ENCODE assay signal across 11 cellular contexts in the genomic region with DNA sequence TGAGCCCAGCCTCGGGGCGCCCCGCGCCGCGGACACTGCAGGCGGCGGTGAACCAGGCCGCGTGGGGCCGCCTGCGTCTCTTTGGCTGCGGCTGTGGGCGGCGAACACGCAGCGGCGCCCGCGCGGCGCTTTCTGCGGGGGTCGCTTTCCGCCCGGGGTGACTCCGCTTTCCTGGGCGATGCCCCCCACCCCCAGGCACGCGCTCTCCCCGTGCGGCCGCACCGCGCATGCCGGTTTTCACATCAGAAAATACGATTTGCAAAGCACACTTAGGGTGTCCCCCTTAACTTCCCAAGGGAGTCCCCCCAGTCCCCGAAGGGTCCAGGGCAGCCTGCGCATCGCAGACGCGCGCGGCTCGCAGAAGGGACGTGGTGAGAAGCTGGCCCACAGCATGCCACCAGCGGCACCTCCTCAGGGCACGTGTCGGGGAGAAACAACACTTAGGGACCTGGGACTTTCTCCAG. TPM values are rescaled to one million over a fixed set of nuclear protein-coding genes. Genes with fewer than 3 reads are reported as not detected.
DNase-seq lines count a peak whose midpoint lies in the region; TF ChIP-seq lines count a peak whose summit lies in the region.
"Had no signal": no experiment of that assay in that cellular context is flagged by ENCODE, and none has a peak within 500 bp of the region (broad histone marks: within the 10 kb centered on the region; RNA-seq: fewer than 3 reads in every experiment).

No MANE protein-coding gene starts in this region.

- H3K36me3 ChIP-seq in H7 (replicated peaks; ENCODE audit: control insufficient read depth, insufficient read depth, low read length) = no peaks in the 10 kb centered on the region
- no peaks in the 10 kb centered on the region for H3K36me3 ChIP-seq in adipocyte (ENCODE audit: control insufficient read depth, insufficient read depth, low read length, severe bottlenecking)
- H3K36me3 ChIP-seq in iPS-20b (ENCODE audit: insufficient read depth, low read depth, low read length) = no peaks in the 10 kb centered on the region
- H3K36me3 ChIP-seq in skeletal muscle satellite cell (ENCODE audit: insufficient read depth, low read length) = no peaks in the 10 kb centered on the region
- H3K36me3 ChIP-seq in MM.1S (replicated peaks; ENCODE audit: insufficient read depth, low read length) = no peaks in the 10 kb centered on the region

- H4K20me1 ChIP-seq in MM.1S (ENCODE audit: insufficient read depth, low read length) = no peaks in the 10 kb centered on the region

- no peak overlapping the region for H3K9ac ChIP-seq in adipocyte (ENCODE audit: low read length)
- no peak overlapping the region for H3K9ac ChIP-seq in iPS-20b (ENCODE audit: low read depth, low read length)
- H3K9ac ChIP-seq in skeletal muscle satellite cell (ENCODE audit: low read depth, low read length) = peak overlapping the region; percentile 6
- no peak overlapping the region for H3K9ac ChIP-seq in MM.1S (ENCODE audit: low read length)

- peaks cover 19% of the 10 kb centered on the region; the same call in 1 of the 2 replicates for H3K27me3 ChIP-seq in H7 (ENCODE audit: control insufficient read depth, insufficient read depth, low read length)
- H3K27me3 ChIP-seq in adipocyte (replicated peaks; ENCODE audit: control insufficient read depth, insufficient read depth, low read length) = peaks cover 21% of the 10 kb centered on the region
- peaks cover 51% of the 10 kb centered on the region for H3K27me3 ChIP-seq in iPS-20b (ENCODE audit: insufficient read depth, low read length)
- peaks cover 43% of the 10 kb centered on the region for H3K27me3 ChIP-seq in skeletal muscle satellite cell (ENCODE audit: control insufficient read depth, insufficient read depth, low read length)
- H3K27me3 ChIP-seq in MM.1S (replicated peaks; ENCODE audit: insufficient read depth, low read length) = peaks cover 30% of the 10 kb centered on the region

- H3K4me1 ChIP-seq in adipocyte (ENCODE audit: control insufficient read depth, insufficient read depth, low read length) (no peaks in the 10 kb centered on the region), iPS-20b (ENCODE audit: insufficient read depth, low read length) (no peaks in the 10 kb centered on the region), skeletal muscle satellite cell (ENCODE audit: control insufficient read depth, insufficient read depth, low read length) (no peaks in the 10 kb centered on the region), MM.1S (ENCODE audit: low read length) (no peaks in the 10 kb centered on the region)

- no peaks in the 10 kb centered on the region for H3K79me2 ChIP-seq in MM.1S (ENCODE audit: low read length)

- H3K9me3 ChIP-seq in adipocyte (ENCODE audit: control insufficient read depth, low read length) (no peaks in the 10 kb centered on the region), iPS-20b (ENCODE audit: insufficient read depth, low read depth, low read length) (no peaks in the 10 kb centered on the region), skeletal muscle satellite cell (replicated peaks; ENCODE audit: low read length) (no peaks in the 10 kb centered on the region), MM.1S (replicated peaks; ENCODE audit: insufficient read depth, low read length) (no peaks in the 10 kb centered on the region)

- H2AFZ ChIP-seq in MM.1S (ENCODE audit: low read length) = no peak overlapping the region

- H3K9me2 ChIP-seq in MM.1S (replicated peaks; ENCODE audit: insufficient read depth, low read length) = no peaks in the 10 kb centered on the region

- H3K4me2 ChIP-seq in skeletal muscle satellite cell (ENCODE audit: low read length) = peak overlapping the region; percentile 82
- no peak overlapping the region for H3K4me2 ChIP-seq in MM.1S (ENCODE audit: low read depth, low read length)

- peak overlapping the region; percentile 32; the same call in 1 of the 2 replicates for H3K4me3 ChIP-seq in H7 (ENCODE audit: insufficient read depth, low read depth, low read length)
- H3K4me3 ChIP-seq in adipocyte (ENCODE audit: low read length) = peak overlapping the region; percentile 70
- H3K4me3 ChIP-seq in iPS-20b (ENCODE audit: low read length) = peak overlapping the region; percentile 55; the same call in 1 of the 2 replicates
- peak overlapping the region; percentile 60 for H3K4me3 ChIP-seq in skeletal muscle satellite cell (ENCODE audit: low read length)
- H3K4me3 ChIP-seq in MM.1S (ENCODE audit: low read length) = no peak overlapping the region

- H3K27ac ChIP-seq in iPS-20b (ENCODE audit: low read length) (no peak overlapping the region), MM.1S (ENCODE audit: low read length) (no peak overlapping the region)

- no peak for TF ChIP-seq CTCF in MM.1S (IDR thresholded peaks at IDR 0.05; ENCODE audit: low read length)

- no peaks in the 10 kb centered on the region for H3F3A ChIP-seq in MM.1S (ENCODE audit: insufficient read depth, low read length)

- DNase-seq in H7 = peak; percentile 62
- DNase-seq in adipocyte (ENCODE audit: low read depth) = no peak
- DNase-seq in MM.1S = no peak
- DNase-seq in HuH-7.5 (ENCODE audit: low spot score) = no peak
- DNase-seq in COR-L47 (lab: John Stamatoyannopoulos, UW) = no peak
- no peak for DNase-seq in DMS79 (lab: John Stamatoyannopoulos, UW)
- DNase-seq: NCI-H526 had no signal

RNA-seq across cellular contexts. Expression of a gene that starts 5.3 kb away (rescaled TPM):
- total RNA-seq in H7 (2014; rRNA removed; shearing (Covaris generic)) = 0.28 and 1.5 TPM in 2 replicates
- total RNA-seq in skeletal muscle satellite cell (2012; rRNA removed) = not detected in 2 replicates
- total RNA-seq: activated naive CD4-positive, alpha-beta T cell treated with anti-CD3 and anti-CD28 coated beads, Interleukin-2, amount 50 U/mL, for 72 hours had no signal

RNA-seq across cellular contexts. Expression of a gene that starts 11.7 kb away (rescaled TPM):
- total RNA-seq in H7 (2014; rRNA removed; shearing (Covaris generic)) = 1.3 and 2.1 TPM in 2 replicates
- 1.5 and 1.8 TPM in 2 replicates for total RNA-seq in skeletal muscle satellite cell (2012; rRNA removed)
- total RNA-seq: activated naive CD4-positive, alpha-beta T cell treated with anti-CD3 and anti-CD28 coated beads, Interleukin-2, amount 50 U/mL, for 72 hours had no signal

RNA-seq across cellular contexts. Expression of a gene that starts 47.6 kb away (rescaled TPM):
- total RNA-seq in H7 (2014; rRNA removed; shearing (Covaris generic)) = not detected in 2 replicates
- not detected in 2 replicates for total RNA-seq in skeletal muscle satellite cell (2012; rRNA removed)
- total RNA-seq: neural crest cell had no signal
